In the genomic region with DNA sequence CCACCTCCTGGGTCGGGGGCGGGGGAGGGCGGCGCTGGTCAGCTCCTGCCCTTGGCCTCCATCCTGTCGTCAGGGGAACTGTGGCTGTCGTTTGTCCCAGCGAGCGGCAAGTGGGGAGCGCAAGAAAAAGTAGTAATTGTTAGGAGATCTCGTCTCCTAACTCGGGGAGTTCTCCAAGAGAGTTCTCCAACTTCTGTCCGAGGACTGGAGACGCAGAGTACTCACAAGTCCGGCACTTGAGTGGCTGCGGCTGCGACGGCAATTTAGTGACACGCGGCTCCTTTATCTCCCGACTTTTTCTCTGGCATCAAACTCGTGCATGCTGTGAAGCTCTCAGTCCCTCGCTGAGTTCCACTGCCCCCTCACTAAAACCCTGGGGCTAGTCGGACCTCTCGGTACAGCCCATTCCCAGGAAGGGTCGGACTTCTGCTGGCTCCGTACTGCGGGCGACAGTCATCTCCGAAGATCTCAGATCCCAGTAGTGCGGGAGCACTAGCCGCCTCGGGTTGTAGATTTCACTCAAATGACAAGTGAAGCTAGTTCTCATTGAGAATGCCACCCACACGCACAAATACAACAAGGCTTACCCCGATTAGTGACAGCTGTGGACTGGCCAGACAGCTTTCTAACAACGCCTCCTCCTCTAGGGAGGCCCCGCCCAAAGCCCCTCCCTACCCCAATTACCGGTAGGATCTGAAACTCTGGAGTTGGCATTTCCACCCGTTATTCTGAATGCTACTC, we compare ENCODE assay signal across 9 cellular contexts. TPM values are rescaled to one million over a fixed set of nuclear protein-coding genes. Genes with fewer than 3 reads are reported as not detected.
A peak's percentile ranks its signal among the peaks of the same experiment; 100 is the strongest.
DNase-seq lines count a peak whose midpoint lies in the region; ATAC-seq and TF ChIP-seq lines count a peak whose summit lies in the region.
"Had no signal": no experiment of that assay in that cellular context is flagged by ENCODE, and none has a peak within 500 bp of the region (broad histone marks: within the 10 kb centered on the region; RNA-seq: fewer than 3 reads in every experiment).

A gene (minus strand): TSS at position 611 of the 741 bp plus-strand sequence. CDS start 743 bp downstream, outside the sequence.

- H3K27me3 Mint-ChIP-seq in CD14-positive monocyte (ENCODE audit: low read depth in 3 of 3): peaks cover 49 to 59% (median 56%) of the 10 kb centered on the region in 3 donors

- intact Hi-C loops in CD14-positive monocyte (cut with micrococcal nuclease) (no loop called here), Right ventricle myocardium inferior (cut with DNase I) (loop anchor here (2.0 to 5.0 kb wide), 4 partner anchors 65 to 147 kb away; no protein-coding TSS in a partner anchor)

- ATAC-seq in Right ventricle myocardium inferior (peak; percentile 65), omental fat pad (ENCODE audit: low FRiP score) (peak; percentile 63), GM19455 (IDR thresholded peaks at IDR 0.05; ENCODE audit: unreplicated experiment) (no peak)

- peaks cover 0 to 2% of the 10 kb centered on the region in 2 donors for H3K36me3 Mint-ChIP-seq in CD14-positive monocyte

- DNase-seq in CD14-positive monocyte (ENCODE audit: low spot score) (peak; percentile 40), NCI-H748 (lab: John Stamatoyannopoulos, UW; ENCODE audit: unreplicated experiment) (peak; percentile 71), Right ventricle myocardium inferior (ENCODE audit: missing footprints) (peak; percentile 72), omental fat pad (ENCODE audit: low spot score) (no peak), NCI-H1694 (lab: John Stamatoyannopoulos, UW) (no peak), hypothalamus (lab: John Stamatoyannopoulos, UW) (no peak)
- no peak for DNase-seq in activated CD4-positive, alpha-beta T cell treated with anti-CD3 and anti-CD28 coated beads, Interleukin-2, amount 50 U/mL, for 1 hour
- DNase-seq: DMS153 had no signal

- peak within 1 kb of the TSS in 1 of 7 donors; percentile 41 for H3K27ac Mint-ChIP-seq in CD14-positive monocyte

- H3K9me3 Mint-ChIP-seq in CD14-positive monocyte: peaks cover 0 to 19% (median 10%) of the 10 kb centered on the region in 7 donors

- TF ChIP-seq CTCF in CD14-positive monocyte (IDR thresholded peaks at IDR 0.05): no peak
- no peak for TF ChIP-seq CTCF in omental fat pad (IDR thresholded peaks at IDR 0.05)

- peaks cover 3% of the 10 kb centered on the region for H3K4me1 Mint-ChIP-seq in CD14-positive monocyte

- H3K4me3 Mint-ChIP-seq in CD14-positive monocyte: peak within 1 kb of the TSS in 1 of 2 donors; percentile 78

RNA-seq across cellular contexts. Expression of the gene that starts here (rescaled TPM):
- not detected for polyA plus RNA-seq in CD14-positive monocyte
- total RNA-seq in Right ventricle myocardium inferior (6.6 TPM), omental fat pad (1 to 10 TPM in 3 of 4 donors, under 1 TPM in 1; 0.60 to 2.4 (median 1.3) TPM)

Comparison
In these comparisons a context has a peak if more than half of its experiments do, and no peak if none do; other contexts are left out.
1. Peak in DNase-seq in CD14-positive monocyte; RNA of the gene not detected or under 1 TPM.
2. DNase-seq: peak in NCI-H748 (single experiment) and Right ventricle myocardium inferior (single experiment); none in omental fat pad (single experiment), NCI-H1694 (single experiment), hypothalamus (0 of 51) and activated CD4-positive, alpha-beta T cell treated with anti-CD3 and anti-CD28 coated beads, Interleukin-2, amount 50 U/mL, for 1 hour (single experiment).